ENCODE assay signal across 12 cellular contexts in genomic region chr21:33937146-33937545, GRCh38.
DNase-seq lines count a peak whose midpoint lies in the region; ATAC-seq, FAIRE-seq and TF ChIP-seq lines count a peak whose summit lies in the region.
"Had no signal": no experiment of that assay in that cellular context is flagged by ENCODE, and none has a peak within 500 bp of the region (broad histone marks: within the 10 kb centered on the region; RNA-seq: fewer than 3 reads in every experiment).

No MANE protein-coding gene starts in this region.

- peaks cover 6% of the 10 kb centered on the region for H3K9me3 Mint-ChIP-seq in T-helper 2 cell treated with Interferon-gamma antibody and Interleukin-4, amounts not matched to agents 5 μg/mL and 100 μg/mL, for 36 hours
- no peaks in the 10 kb centered on the region for H3K9me3 Mint-ChIP-seq in activated naive CD8-positive, alpha-beta T cell treated with anti-CD3 and anti-CD28 coated beads, Interleukin-2, amount 50 U/mL, for 24 hours

- no peaks in the 10 kb centered on the region; the same call in 1 of the 2 replicates for H3F3A ChIP-seq in Loucy (ENCODE audit: low read depth)

- H3K4me1 Mint-ChIP-seq in T-helper 2 cell treated with Interferon-gamma antibody and Interleukin-4, amounts not matched to agents 5 μg/mL and 100 μg/mL, for 36 hours (ENCODE audit: low read depth): peaks cover 54% of the 10 kb centered on the region
- peaks cover 89% of the 10 kb centered on the region for H3K4me1 Mint-ChIP-seq in activated naive CD8-positive, alpha-beta T cell treated with anti-CD3 and anti-CD28 coated beads, Interleukin-2, amount 50 U/mL, for 24 hours

- no peak overlapping the region for H2AFZ ChIP-seq in Loucy (ENCODE audit: low read length)

- H3K4me2 ChIP-seq in Loucy (ENCODE audit: low read depth, low read length, poor library complexity, severe bottlenecking): peak overlapping the region; percentile 95

- peaks cover 23% of the 10 kb centered on the region for H4K20me1 ChIP-seq in Loucy (ENCODE audit: insufficient read depth, low read length, poor library complexity, severe bottlenecking)

- peak overlapping the region in 12 of 21 experiments; percentile 1 to 96 (median 64) for H3K27ac ChIP-seq in skin epidermis
- H3K27ac ChIP-seq: thoracic aorta had no signal

- H3K27me3 Mint-ChIP-seq in T-helper 2 cell treated with Interferon-gamma antibody and Interleukin-4, amounts not matched to agents 5 μg/mL and 100 μg/mL, for 36 hours (ENCODE audit: low read depth): no peaks in the 10 kb centered on the region
- no peaks in the 10 kb centered on the region for H3K27me3 Mint-ChIP-seq in activated naive CD8-positive, alpha-beta T cell treated with anti-CD3 and anti-CD28 coated beads, Interleukin-2, amount 50 U/mL, for 24 hours

- peaks cover 81% of the 10 kb centered on the region for H3K79me2 ChIP-seq in Loucy (ENCODE audit: insufficient read depth, low read length)

- peaks cover 58% of the 10 kb centered on the region for H3K36me3 Mint-ChIP-seq in T-helper 2 cell treated with Interferon-gamma antibody and Interleukin-4, amounts not matched to agents 5 μg/mL and 100 μg/mL, for 36 hours (ENCODE audit: low read depth)
- H3K36me3 Mint-ChIP-seq in activated naive CD8-positive, alpha-beta T cell treated with anti-CD3 and anti-CD28 coated beads, Interleukin-2, amount 50 U/mL, for 24 hours (ENCODE audit: low read depth): peaks cover 16% of the 10 kb centered on the region

- peak overlapping the region; percentile 94 for H3K9ac ChIP-seq in Loucy (ENCODE audit: low read depth, low read length, poor library complexity, severe bottlenecking)

- DNase-seq in T-helper 2 cell treated with Interferon-gamma antibody and Interleukin-4, amounts not matched to agents 5 μg/mL and 100 μg/mL, for 36 hours (ENCODE audit: low spot score): no peak
- DNase-seq in T-helper 2 cell: no peak
- no peak for DNase-seq in activated naive CD8-positive, alpha-beta T cell treated with anti-CD3 and anti-CD28 coated beads, Interleukin-2, amount 50 U/mL, for 24 hours
- no peak for DNase-seq in GM19239 (ENCODE audit: insufficient read length, low spot score)
- DNase-seq in stimulated activated naive CD4-positive, alpha-beta T cell treated with Interleukin-2 at 50 U/mL for 16 hours (lab: John Stamatoyannopoulos, UW): no peak
- DNase-seq: NCI-H187, NCI-H526 had no signal

- FAIRE-seq in GM19239 (lab: Jason Lieb, UNC): no peak
- FAIRE-seq: A204.1 had no signal

- no peaks in the 10 kb centered on the region for H3K9me3 ChIP-seq in Loucy (ENCODE audit: insufficient read depth, low read depth, low read length)
- H3K9me3 ChIP-seq: thoracic aorta had no signal

- no peaks in the 10 kb centered on the region for H3K9me2 ChIP-seq in Loucy (replicated peaks; ENCODE audit: low read depth, low read length)

- H3K4me3 ChIP-seq in Loucy (ENCODE audit: low read length, poor library complexity, severe bottlenecking): peak overlapping the region; percentile 89
- no peak overlapping the region for H3K4me3 ChIP-seq in skin epidermis
- H3K4me3 ChIP-seq: thoracic aorta had no signal

- TF ChIP-seq CTCF in Loucy (conservative IDR thresholded peaks at IDR 0.05; ENCODE audit: low read length): no peak

- no peaks in the 10 kb centered on the region for H3K36me3 ChIP-seq in Loucy (ENCODE audit: insufficient read depth, low read length)
- H3K36me3 ChIP-seq: thoracic aorta had no signal

- H3K27ac Mint-ChIP-seq in T-helper 2 cell treated with Interferon-gamma antibody and Interleukin-4, amounts not matched to agents 5 μg/mL and 100 μg/mL, for 36 hours: peak overlapping the region; percentile 88
- peak overlapping the region; percentile 88 for H3K27ac Mint-ChIP-seq in activated naive CD8-positive, alpha-beta T cell treated with anti-CD3 and anti-CD28 coated beads, Interleukin-2, amount 50 U/mL, for 24 hours

- no peak for ATAC-seq in activated naive CD8-positive, alpha-beta T cell treated with anti-CD3 and anti-CD28 coated beads, Interleukin-2, amount 50 U/mL, for 24 hours
- no peak for ATAC-seq in SK-N-SH treated with all-trans-retinoic acid at 6 μM for 48 hours

- peak overlapping the region; percentile 69 for H3K4me3 Mint-ChIP-seq in T-helper 2 cell treated with Interferon-gamma antibody and Interleukin-4, amounts not matched to agents 5 μg/mL and 100 μg/mL, for 36 hours
- peak overlapping the region; percentile 45 for H3K4me3 Mint-ChIP-seq in activated naive CD8-positive, alpha-beta T cell treated with anti-CD3 and anti-CD28 coated beads, Interleukin-2, amount 50 U/mL, for 24 hours

- H3K4me1 ChIP-seq in Loucy (ENCODE audit: insufficient read depth, low read length, poor library complexity, severe bottlenecking): peaks cover 61% of the 10 kb centered on the region

- no peaks in the 10 kb centered on the region for H3K27me3 ChIP-seq in Loucy (ENCODE audit: insufficient read depth, low read length, poor library complexity, severe bottlenecking)

TF ChIP-seq in SK-N-SH treated with all-trans-retinoic acid at 6 μM for 48 hours, 23 proteins besides CTCF, POLR2A, EP300 and RAD21 (continues in another document):
- TF ChIP-seq ZNF8 (CRISPR knock-in tag; IDR thresholded peaks at IDR 0.05): no peak
- no peak for TF ChIP-seq GLIS3 (CRISPR knock-in tag; IDR thresholded peaks at IDR 0.05)
- no peak for TF ChIP-seq OSR1 (CRISPR knock-in tag; IDR thresholded peaks at IDR 0.05)
- no peak for TF ChIP-seq POU6F1 (CRISPR knock-in tag; IDR thresholded peaks at IDR 0.05; ENCODE audit: borderline replicate concordance, low read depth)
- TF ChIP-seq ZNF70 (CRISPR knock-in tag; IDR thresholded peaks at IDR 0.05): no peak
- no peak for TF ChIP-seq PATZ1 (CRISPR knock-in tag; IDR thresholded peaks at IDR 0.05; ENCODE audit: borderline replicate concordance)
- TF ChIP-seq ZFP3 (CRISPR knock-in tag; IDR thresholded peaks at IDR 0.05): no peak
- no peak for TF ChIP-seq TSHZ2 (CRISPR knock-in tag; IDR thresholded peaks at IDR 0.05)
- no peak for TF ChIP-seq RARB (CRISPR knock-in tag; IDR thresholded peaks at IDR 0.05)
- TF ChIP-seq TOX (CRISPR knock-in tag; IDR thresholded peaks at IDR 0.05; ENCODE audit: borderline replicate concordance): no peak
